ENCODE assay signal across 19 cellular contexts in the genomic region with DNA sequence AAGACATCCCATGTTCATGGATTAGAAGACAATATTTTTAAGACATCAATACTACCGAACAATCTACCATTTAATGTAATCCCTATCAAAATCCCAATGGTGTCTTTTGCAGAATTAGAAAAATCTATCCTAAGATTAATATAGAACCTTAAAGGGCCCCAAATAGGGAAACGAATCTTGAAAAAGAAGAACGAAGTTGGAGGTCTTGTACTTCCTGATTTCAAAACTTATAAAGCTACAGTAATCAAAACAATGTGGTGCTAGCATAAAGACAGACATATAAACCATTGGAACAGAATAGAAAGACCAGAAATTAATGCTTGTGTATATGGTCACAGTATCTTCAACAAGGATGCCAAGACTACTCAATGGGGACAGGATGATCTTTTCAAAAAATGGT.
"Had no signal": no experiment of that assay in that cellular context is flagged by ENCODE, and none has a peak within 500 bp of the region (broad histone marks: within the 10 kb centered on the region; RNA-seq: fewer than 3 reads in every experiment).

No MANE protein-coding gene starts in this region.

- H3K27me3 Mint-ChIP-seq: naive thymus-derived CD4-positive, alpha-beta T cell; stimulated activated memory B cell treated with anti-CD40 and anti-IgM and Interleukin-4, amounts not matched to agents 10 μg/mL and 1 μg/mL and 100 μg/mL, for 72 hours; stimulated activated naive CD8-positive, alpha-beta T cell treated with anti-CD3 and anti-CD28 coated beads, Interleukin-15, Interleukin-2, amounts not matched to agents 100 ng/mL and 50 ng/mL, for 24 hours had no signal

- H3K27ac Mint-ChIP-seq: naive thymus-derived CD4-positive, alpha-beta T cell; stimulated activated memory B cell treated with anti-CD40 and anti-IgM and Interleukin-4, amounts not matched to agents 10 μg/mL and 1 μg/mL and 100 μg/mL, for 72 hours had no signal

- H3K4me3 Mint-ChIP-seq: naive thymus-derived CD4-positive, alpha-beta T cell; stimulated activated memory B cell treated with anti-CD40 and anti-IgM and Interleukin-4, amounts not matched to agents 10 μg/mL and 1 μg/mL and 100 μg/mL, for 72 hours; stimulated activated naive CD8-positive, alpha-beta T cell treated with anti-CD3 and anti-CD28 coated beads, Interleukin-15, Interleukin-2, amounts not matched to agents 100 ng/mL and 50 ng/mL, for 24 hours had no signal

- ATAC-seq: left colon; left ventricle myocardium superior; naive thymus-derived CD4-positive, alpha-beta T cell; psoas muscle; stimulated activated memory B cell treated with anti-CD40 and anti-IgM and Interleukin-4, amounts not matched to agents 10 μg/mL and 1 μg/mL and 100 μg/mL, for 72 hours had no signal

- DNase-seq: effector CD8-positive, alpha-beta T cell; foreskin melanocyte; head of caudate nucleus; hippocampal formation; left colon; left ventricle myocardium superior; mesendoderm; naive thymus-derived CD4-positive, alpha-beta T cell; psoas muscle; retina; right lobe of liver; spleen; stimulated activated CD4-positive, alpha-beta T cell treated with anti-CD3 and anti-CD28 coated beads, Interleukin-15, amount 100 ng/mL, for 24 hours; stimulated activated CD4-positive, alpha-beta T cell treated with anti-CD3 and anti-CD28 coated beads, Interleukin-1b, Interleukin-23, amount 100 ng/mL, for 48 hours; stimulated activated CD4-positive, alpha-beta T cell treated with anti-CD3 and anti-CD28 coated beads, Interleukin-4, amount 100 ng/mL, for 24 hours; tibial artery; upper lobe of left lung had no signal

- H3K4me1 Mint-ChIP-seq: stimulated activated memory B cell treated with anti-CD40 and anti-IgM and Interleukin-4, amounts not matched to agents 10 μg/mL and 1 μg/mL and 100 μg/mL, for 72 hours had no signal
